In the genomic region with DNA sequence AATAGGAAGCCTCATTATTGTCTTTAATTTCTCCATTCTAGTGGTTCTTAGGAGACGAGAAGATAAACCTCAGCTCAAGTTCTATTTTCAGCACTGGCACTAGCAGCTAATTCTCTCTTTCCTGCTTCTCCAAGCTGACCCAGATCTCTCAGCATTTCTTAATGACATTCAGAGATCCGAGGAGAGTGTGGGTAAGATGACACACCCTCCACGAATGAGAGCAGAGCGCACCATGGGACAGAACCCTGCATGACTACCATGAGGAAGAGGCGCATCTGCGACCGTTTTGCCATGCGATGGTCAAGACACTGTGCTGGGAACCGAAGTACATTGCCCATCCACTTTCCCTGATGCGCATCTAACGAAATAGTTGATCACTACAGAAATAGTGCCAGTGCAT, we compare ENCODE assay signal across 32 cellular contexts.
"Had no signal": no experiment of that assay in that cellular context is flagged by ENCODE, and none has a peak within 500 bp of the region (broad histone marks: within the 10 kb centered on the region; RNA-seq: fewer than 3 reads in every experiment).

No MANE protein-coding gene starts in this region.

- H3K27me3 ChIP-seq: adrenal gland, body of pancreas, breast epithelium had no signal

- H3K4me3 Mint-ChIP-seq: activated CD4-positive, alpha-beta T cell treated with anti-CD3 and anti-CD28 coated beads, Interleukin-2, amount 10 ng/mL, durations not matched to agents 24 days and 14 days; activated CD8-positive, alpha-beta T cell treated with anti-CD3 and anti-CD28 coated beads for 36 hours; activated naive CD4-positive, alpha-beta T cell treated with anti-CD3 and anti-CD28 coated beads for 36 hours; activated T-cell treated with anti-CD3 and anti-CD28 coated beads, Interleukin-2, amount 50 U/mL, for 72 hours; activated T-helper 17 cell treated with anti-CD3 and anti-CD28 coated beads, Interleukin-2, amount 50 U/mL, for 72 hours; T-cell; T-helper 17 cell had no signal

- H3K4me1 ChIP-seq: adrenal gland, body of pancreas, breast epithelium had no signal

- H3K9me3 ChIP-seq: adrenal gland, body of pancreas, breast epithelium had no signal

- H3K9ac ChIP-seq: KMS-11 had no signal

- ATAC-seq: activated CD8-positive, alpha-beta T cell treated with anti-CD3 and anti-CD28 coated beads for 36 hours; activated naive CD4-positive, alpha-beta T cell treated with anti-CD3 and anti-CD28 coated beads, Interleukin-2, amount 50 U/mL, for 72 hours; activated T-cell treated with anti-CD3 and anti-CD28 coated beads, Interleukin-2, amount 50 U/mL, for 72 hours; activated T-helper 17 cell treated with anti-CD3 and anti-CD28 coated beads, Interleukin-2, amount 50 U/mL, for 72 hours; body of pancreas; Right ventricle myocardium inferior; SK-N-SH treated with all-trans-retinoic acid at 6 μM for 48 hours; T-cell; T-helper 17 cell had no signal

- H3K4me3 ChIP-seq: adrenal gland, body of pancreas, breast epithelium, PC-9 had no signal

- H3K27me3 Mint-ChIP-seq: activated CD4-positive, alpha-beta T cell treated with anti-CD3 and anti-CD28 coated beads, Interleukin-2, amount 10 ng/mL, durations not matched to agents 24 days and 14 days; activated CD8-positive, alpha-beta T cell treated with anti-CD3 and anti-CD28 coated beads for 36 hours; activated T-helper 17 cell treated with anti-CD3 and anti-CD28 coated beads, Interleukin-2, amount 50 U/mL, for 72 hours; T-cell; T-helper 17 cell had no signal

- H3K4me2 ChIP-seq: KMS-11, PC-9 had no signal

- H3K36me3 ChIP-seq: adrenal gland, breast epithelium, WERI-Rb-1 had no signal

- H3K27ac Mint-ChIP-seq: activated CD4-positive, alpha-beta T cell treated with anti-CD3 and anti-CD28 coated beads, Interleukin-2, amount 10 ng/mL, durations not matched to agents 24 days and 14 days; activated CD8-positive, alpha-beta T cell treated with anti-CD3 and anti-CD28 coated beads for 36 hours; activated naive CD4-positive, alpha-beta T cell treated with anti-CD3 and anti-CD28 coated beads for 36 hours; activated naive CD4-positive, alpha-beta T cell treated with anti-CD3 and anti-CD28 coated beads, Interleukin-2, amount 50 U/mL, for 72 hours; activated T-cell treated with anti-CD3 and anti-CD28 coated beads, Interleukin-2, amount 50 U/mL, for 72 hours; activated T-helper 17 cell treated with anti-CD3 and anti-CD28 coated beads, Interleukin-2, amount 50 U/mL, for 72 hours; T-cell; T-helper 17 cell had no signal

- H3K4me1 Mint-ChIP-seq: activated CD4-positive, alpha-beta T cell treated with anti-CD3 and anti-CD28 coated beads, Interleukin-2, amount 10 ng/mL, durations not matched to agents 24 days and 14 days; T-cell; T-helper 17 cell had no signal

- H2AFZ ChIP-seq: PC-9 had no signal

- H3K36me3 Mint-ChIP-seq: T-cell had no signal

- DNase-seq: activated CD4-positive, alpha-beta T cell treated with anti-CD3 and anti-CD28 coated beads, Interleukin-2, amount 10 ng/mL, durations not matched to agents 24 days and 14 days; activated CD4-positive, alpha-beta T cell treated with anti-CD3 and anti-CD28 coated beads, Interleukin-2, amount 50 U/mL, for 4 hours; activated CD8-positive, alpha-beta T cell treated with anti-CD3 and anti-CD28 coated beads for 36 hours; activated gamma-delta T cell; activated naive CD4-positive, alpha-beta T cell treated with anti-CD3 and anti-CD28 coated beads for 36 hours; activated T-cell treated with anti-CD3 and anti-CD28 coated beads, Interleukin-2, amount 50 U/mL, for 1 hour; activated T-cell treated with anti-CD3 and anti-CD28 coated beads, Interleukin-2, amount 50 U/mL, for 72 hours; adrenal gland; body of pancreas; MM.1S; MV-4-11; NCI-H1092; NCI-H1436 treated with DMSO at 0.1 percent for 48 hours; NCI-H1694 treated with DMSO at 0.1 percent for 48 hours; NCI-H2029; NCI-H2171; NCI-H510A; NCI-H526; NCI-H748 treated with DMSO at 0.1 percent for 48 hours; NK-92 treated with Interleukin-12 subunit alpha and Interleukin-12 subunit beta, amount 100 ng/mL, for 24 hours; PC-9; SIG-M5; T-cell; T-helper 17 cell; WERI-Rb-1 had no signal

- H3K27ac ChIP-seq: adrenal gland, body of pancreas, breast epithelium, KMS-11, PC-9, RWPE1, WERI-Rb-1 had no signal
